In genomic region chr21:33268392-33268735, GRCh38 we compare ENCODE assay signal across 9 cellular contexts. TPM values are rescaled to one million over a fixed set of nuclear protein-coding genes. Genes with fewer than 3 reads are reported as not detected.
DNase-seq lines count a peak whose midpoint lies in the region; ATAC-seq and TF ChIP-seq lines count a peak whose summit lies in the region.
"Had no signal": no experiment of that assay in that cellular context is flagged by ENCODE, and none has a peak within 500 bp of the region (broad histone marks: within the 10 kb centered on the region; RNA-seq: fewer than 3 reads in every experiment).

No MANE protein-coding gene starts in this region.

- intact Hi-C loops in upper lobe of right lung (cut with DNase I) = no loop called here

- no peak overlapping the region for H3K4me3 ChIP-seq in upper lobe of right lung
- H3K4me3 ChIP-seq: HAP-1 had no signal

- H3K27me3 Mint-ChIP-seq in activated T-cell treated with anti-CD3 and anti-CD28 coated beads, Interleukin-2, amount 50 U/mL, for 4 hours (ENCODE audit: low read depth) = no peaks in the 10 kb centered on the region
- no peaks in the 10 kb centered on the region for H3K27me3 Mint-ChIP-seq in activated naive CD8-positive, alpha-beta T cell treated with anti-CD3 and anti-CD28 coated beads, Interleukin-2, amount 50 U/mL, for 24 hours
- H3K27me3 Mint-ChIP-seq in stimulated activated naive CD8-positive, alpha-beta T cell treated with anti-CD3 and anti-CD28 coated beads, Interleukin-15, amount 100 ng/mL, for 72 hours = no peaks in the 10 kb centered on the region

- no peaks in the 10 kb centered on the region for H3K9me3 ChIP-seq in upper lobe of right lung
- H3K9me3 ChIP-seq: HAP-1 had no signal

- no peak overlapping the region for H3K27ac ChIP-seq in upper lobe of right lung

- H3K4me1 ChIP-seq in upper lobe of right lung = peaks cover 36% of the 10 kb centered on the region

- no peak for TF ChIP-seq CTCF in upper lobe of right lung (IDR thresholded peaks at IDR 0.05)

- peak overlapping the region; percentile 94 for H3K27ac Mint-ChIP-seq in activated naive CD8-positive, alpha-beta T cell treated with anti-CD3 and anti-CD28 coated beads, Interleukin-2, amount 50 U/mL, for 24 hours
- H3K27ac Mint-ChIP-seq in stimulated activated naive CD8-positive, alpha-beta T cell treated with anti-CD3 and anti-CD28 coated beads, Interleukin-15, amount 100 ng/mL, for 72 hours = peak overlapping the region in 1 of 2 donors; percentile 87

- H3K27me3 ChIP-seq in upper lobe of right lung = no peaks in the 10 kb centered on the region

- H3K36me3 ChIP-seq in upper lobe of right lung = peaks cover 6% of the 10 kb centered on the region

- H3K36me3 Mint-ChIP-seq in activated T-cell treated with anti-CD3 and anti-CD28 coated beads, Interleukin-2, amount 50 U/mL, for 4 hours (ENCODE audit: insufficient read depth) = peaks cover 21% of the 10 kb centered on the region
- H3K36me3 Mint-ChIP-seq in activated naive CD8-positive, alpha-beta T cell treated with anti-CD3 and anti-CD28 coated beads, Interleukin-2, amount 50 U/mL, for 24 hours (ENCODE audit: low read depth) = peaks cover 31% of the 10 kb centered on the region

- no peak for DNase-seq in activated T-cell treated with anti-CD3 and anti-CD28 coated beads, Interleukin-2, amount 50 U/mL, for 4 hours
- DNase-seq in activated T-cell treated with anti-CD3 and anti-CD28 coated beads for 4 hours (no peak), UCSD-AML1 (lab: John Stamatoyannopoulos, UW; ENCODE audit: unreplicated experiment) (no peak), upper lobe of right lung (no peak), NCI-H2081 (lab: John Stamatoyannopoulos, UW) (no peak)
- DNase-seq in activated naive CD8-positive, alpha-beta T cell treated with anti-CD3 and anti-CD28 coated beads, Interleukin-2, amount 50 U/mL, for 24 hours = no peak
- DNase-seq in stimulated activated naive CD8-positive, alpha-beta T cell treated with anti-CD3 and anti-CD28 coated beads, Interleukin-15, amount 100 ng/mL, for 72 hours = no peak

- H3K4me1 Mint-ChIP-seq in activated T-cell treated with anti-CD3 and anti-CD28 coated beads, Interleukin-2, amount 50 U/mL, for 4 hours (ENCODE audit: low read depth) = peaks cover 51% of the 10 kb centered on the region
- H3K4me1 Mint-ChIP-seq in activated naive CD8-positive, alpha-beta T cell treated with anti-CD3 and anti-CD28 coated beads, Interleukin-2, amount 50 U/mL, for 24 hours = peaks cover 53% of the 10 kb centered on the region
- peaks cover 79% of the 10 kb centered on the region for H3K4me1 Mint-ChIP-seq in stimulated activated naive CD8-positive, alpha-beta T cell treated with anti-CD3 and anti-CD28 coated beads, Interleukin-15, amount 100 ng/mL, for 72 hours

- H3K9me3 Mint-ChIP-seq in activated T-cell treated with anti-CD3 and anti-CD28 coated beads, Interleukin-2, amount 50 U/mL, for 4 hours = no peaks in the 10 kb centered on the region
- H3K9me3 Mint-ChIP-seq in activated naive CD8-positive, alpha-beta T cell treated with anti-CD3 and anti-CD28 coated beads, Interleukin-2, amount 50 U/mL, for 24 hours = no peaks in the 10 kb centered on the region
- H3K9me3 Mint-ChIP-seq in stimulated activated naive CD8-positive, alpha-beta T cell treated with anti-CD3 and anti-CD28 coated beads, Interleukin-15, amount 100 ng/mL, for 72 hours = no peaks in the 10 kb centered on the region

- ATAC-seq in activated T-cell treated with anti-CD3 and anti-CD28 coated beads, Interleukin-2, amount 50 U/mL, for 4 hours = no peak
- ATAC-seq in HG02981 (IDR thresholded peaks at IDR 0.05; ENCODE audit: unreplicated experiment) = peak; percentile 9
- ATAC-seq in activated naive CD8-positive, alpha-beta T cell treated with anti-CD3 and anti-CD28 coated beads, Interleukin-2, amount 50 U/mL, for 24 hours = peak; percentile 2
- ATAC-seq in stimulated activated naive CD8-positive, alpha-beta T cell treated with anti-CD3 and anti-CD28 coated beads, Interleukin-15, amount 100 ng/mL, for 72 hours = no peak
- ATAC-seq in upper lobe of right lung = no peak

- peak overlapping the region; percentile 96 for H3K4me3 Mint-ChIP-seq in activated T-cell treated with anti-CD3 and anti-CD28 coated beads, Interleukin-2, amount 50 U/mL, for 4 hours
- H3K4me3 Mint-ChIP-seq in activated naive CD8-positive, alpha-beta T cell treated with anti-CD3 and anti-CD28 coated beads, Interleukin-2, amount 50 U/mL, for 24 hours = peak overlapping the region; percentile 96
- H3K4me3 Mint-ChIP-seq in stimulated activated naive CD8-positive, alpha-beta T cell treated with anti-CD3 and anti-CD28 coated beads, Interleukin-15, amount 100 ng/mL, for 72 hours = peak overlapping the region; percentile 98 to 99

RNA-seq across cellular contexts. Expression of gene IL10RB, which starts 2.2 kb away (rescaled TPM):
- total RNA-seq in activated T-cell treated with anti-CD3 and anti-CD28 coated beads, Interleukin-2, amount 50 U/mL, for 4 hours = 10 to 100 TPM in 2 of 3 donors, 1 to 10 TPM in 1; 9.3 to 11.6 (median 10.2) TPM
- 47.1 TPM for total RNA-seq in upper lobe of right lung

RNA-seq across cellular contexts. Expression of gene IFNAR2, which starts 38.6 kb away (rescaled TPM):
- total RNA-seq in activated T-cell treated with anti-CD3 and anti-CD28 coated beads, Interleukin-2, amount 50 U/mL, for 4 hours = 10 to 100 TPM; 13.9 to 20.2 (median 14.7) TPM
- 32.4 TPM for total RNA-seq in upper lobe of right lung

RNA-seq across cellular contexts. Expression of gene IFNAR1, which starts 56.4 kb away (rescaled TPM):
- 10 to 100 TPM; 21.1 to 33.9 (median 30.8) TPM for total RNA-seq in activated T-cell treated with anti-CD3 and anti-CD28 coated beads, Interleukin-2, amount 50 U/mL, for 4 hours
- 72.1 TPM for total RNA-seq in upper lobe of right lung

Comparison
In these comparisons a context has a peak if more than half of its experiments do, and no peak if none do; other contexts are left out.
1. ATAC-seq: peak in HG02981 (single experiment) and activated naive CD8-positive, alpha-beta T cell treated with anti-CD3 and anti-CD28 coated beads, Interleukin-2, amount 50 U/mL, for 24 hours (single experiment); none in activated T-cell treated with anti-CD3 and anti-CD28 coated beads, Interleukin-2, amount 50 U/mL, for 4 hours (0 of 2), stimulated activated naive CD8-positive, alpha-beta T cell treated with anti-CD3 and anti-CD28 coated beads, Interleukin-15, amount 100 ng/mL, for 72 hours (single experiment) and upper lobe of right lung (single experiment).
2. Peak in every context shown above with its lines, with median percentiles within 50 percentile points of each other: H3K4me3 Mint-ChIP-seq.